In genomic region chr11:9601876-9602199, GRCh38 we compare ENCODE assay signal across 10 cellular contexts. TPM values are rescaled to one million over a fixed set of nuclear protein-coding genes. Genes with fewer than 3 reads are reported as not detected.
DNase-seq lines count a peak whose midpoint lies in the region; ATAC-seq and TF ChIP-seq lines count a peak whose summit lies in the region.
"Had no signal": no experiment of that assay in that cellular context is flagged by ENCODE, and none has a peak within 500 bp of the region (broad histone marks: within the 10 kb centered on the region; RNA-seq: fewer than 3 reads in every experiment).

No MANE protein-coding gene starts in this region.

- DNase-seq in CD8-positive, alpha-beta memory T cell, result no peak
- DNase-seq in mesendoderm (no peak), Ammon's horn (ENCODE audit: low spot score) (no peak), NCI-H526 (lab: John Stamatoyannopoulos, UW) (no peak)
- no peak for DNase-seq in stimulated activated CD8-positive, alpha-beta memory T cell treated with anti-CD3 and anti-CD28 coated beads, Interleukin-4, amount 100 ng/mL, for 48 hours
- DNase-seq: trophoblast cell had no signal

- POLR2A ChIA-PET in CD8-positive, alpha-beta memory T cell (lab: Charles Lee), result interaction anchor here (1.2 to 1.7 kb wide), 4 partner anchors 12 to 141 kb away, joined by 4 to 7 read pairs (median 6); partner anchors contain the start of genes WEE1 and ZNF143

- no CpG with 5 or more reads among the region's 5 CpGs for WGBS in mesendoderm (ENCODE audit: extremely low coverage, insufficient coverage, low lambda C conversion rate)

- TF ChIP-seq CTCF in SU-DHL-6 (IDR thresholded peaks at IDR 0.05; ENCODE audit: insufficient read depth, low read length, poor library complexity, severe bottlenecking), result no peak

- no peak overlapping the region for H3K23ac ChIP-seq in mesendoderm (ENCODE audit: low read length)

- no peak overlapping the region for H4K8ac ChIP-seq in mesendoderm (ENCODE audit: low read depth, low read length)

- H3F3A ChIP-seq in SU-DHL-6 (ENCODE audit: insufficient read depth), result peaks cover 84% of the 10 kb centered on the region

- H3K27me3 ChIP-seq in CD8-positive, alpha-beta memory T cell (ENCODE audit: insufficient read depth, low read length, poor library complexity, severe bottlenecking), result no peaks in the 10 kb centered on the region
- H3K27me3 ChIP-seq in SU-DHL-6 (ENCODE audit: low read length), result no peaks in the 10 kb centered on the region
- H3K27me3 ChIP-seq in mesendoderm (ENCODE audit: insufficient read depth, low read length, poor library complexity), result no peaks in the 10 kb centered on the region

- no peaks in the 10 kb centered on the region for H3K9me2 ChIP-seq in SU-DHL-6 (replicated peaks; ENCODE audit: insufficient read depth, low read length)

- no peaks in the 10 kb centered on the region for H3K36me3 ChIP-seq in CD8-positive, alpha-beta memory T cell (ENCODE audit: insufficient read depth, low read length)
- H3K36me3 ChIP-seq in SU-DHL-6 (ENCODE audit: low read length) (no peaks in the 10 kb centered on the region), mesendoderm (ENCODE audit: control insufficient read depth, insufficient read depth, low read length) (no peaks in the 10 kb centered on the region)

- no peak overlapping the region for H2AFZ ChIP-seq in SU-DHL-6 (ENCODE audit: low read depth, low read length, severe bottlenecking)

- no peaks in the 10 kb centered on the region for H3K9me3 ChIP-seq in CD8-positive, alpha-beta memory T cell (ENCODE audit: low read length)
- no peaks in the 10 kb centered on the region for H3K9me3 ChIP-seq in SU-DHL-6 (ENCODE audit: insufficient read depth, low read length)

- no peak overlapping the region for H3K18ac ChIP-seq in mesendoderm (ENCODE audit: low read length)

- H3K4me1 ChIP-seq in CD8-positive, alpha-beta memory T cell (ENCODE audit: insufficient read depth, low read length), result peaks cover 20% of the 10 kb centered on the region
- peaks cover 11% of the 10 kb centered on the region for H3K4me1 ChIP-seq in mesendoderm (ENCODE audit: control insufficient read depth, low read depth, low read length)

- H4K5ac ChIP-seq in mesendoderm (ENCODE audit: low read length), result no peak overlapping the region

- no peaks in the 10 kb centered on the region for H3K79me1 ChIP-seq in mesendoderm (ENCODE audit: low read length)

- no peaks in the 10 kb centered on the region for H3K36me3 Mint-ChIP-seq in CD8-positive, alpha-beta memory T cell
- H3K36me3 Mint-ChIP-seq: activated naive CD4-positive, alpha-beta T cell treated with anti-CD3 and anti-CD28 coated beads, Interleukin-2, amount 50 U/mL, for 72 hours had no signal

- no peaks in the 10 kb centered on the region for H4K20me1 ChIP-seq in SU-DHL-6 (ENCODE audit: low read depth, low read length)

- peak overlapping the region; percentile 43 for H3K56ac ChIP-seq in mesendoderm (ENCODE audit: low read length)

- peak overlapping the region in 6 of 7 donors; percentile 63 to 93 (median 78) for H3K4me3 Mint-ChIP-seq in CD8-positive, alpha-beta memory T cell

- no peak overlapping the region for H3K4ac ChIP-seq in mesendoderm (ENCODE audit: low read depth, low read length)

- H3K27ac Mint-ChIP-seq in CD8-positive, alpha-beta memory T cell, result peak overlapping the region; percentile 31 to 99 (median 90)

- no peaks in the 10 kb centered on the region for H3K27me3 Mint-ChIP-seq in CD8-positive, alpha-beta memory T cell

- no peak overlapping the region for H3K27ac ChIP-seq in CD8-positive, alpha-beta memory T cell (ENCODE audit: low read depth, low read length)
- peak overlapping the region; percentile 98 for H3K27ac ChIP-seq in SU-DHL-6 (ENCODE audit: low read depth, low read length)
- H3K27ac ChIP-seq in mesendoderm (ENCODE audit: low read depth, low read length), result peak overlapping the region; percentile 71

- H2BK120ac ChIP-seq in mesendoderm (ENCODE audit: low read depth, low read length), result no peak overlapping the region

- H3K79me2 ChIP-seq in SU-DHL-6 (ENCODE audit: insufficient read depth, low read length), result peaks cover 15% of the 10 kb centered on the region; the same call in 1 of the 2 replicates
- H3K79me2 ChIP-seq in mesendoderm (ENCODE audit: control insufficient read depth, insufficient read depth, low read length), result no peaks in the 10 kb centered on the region

- no peaks in the 10 kb centered on the region for H3K9me3 Mint-ChIP-seq in CD8-positive, alpha-beta memory T cell
- H3K9me3 Mint-ChIP-seq: activated naive CD4-positive, alpha-beta T cell treated with anti-CD3 and anti-CD28 coated beads, Interleukin-2, amount 50 U/mL, for 72 hours had no signal

- H3K4me3 ChIP-seq in CD8-positive, alpha-beta memory T cell (ENCODE audit: low read length), result peak overlapping the region; percentile 47
- peak overlapping the region; percentile 49 for H3K4me3 ChIP-seq in SU-DHL-6 (ENCODE audit: insufficient read depth, low read length, poor library complexity, severe bottlenecking)
- no peak overlapping the region for H3K4me3 ChIP-seq in mesendoderm (ENCODE audit: low read length)

- H2BK15ac ChIP-seq in mesendoderm (replicated peaks; ENCODE audit: low read depth), result no peak overlapping the region

- H3K9ac ChIP-seq in SU-DHL-6 (ENCODE audit: low read length), result peak overlapping the region; percentile 77
- peak overlapping the region; percentile 34 for H3K9ac ChIP-seq in mesendoderm (ENCODE audit: low read length)

- H2BK5ac ChIP-seq in mesendoderm (ENCODE audit: low read length), result peak overlapping the region; percentile 66

- H2AK5ac ChIP-seq in mesendoderm (ENCODE audit: low read length), result no peak overlapping the region

- H3K4me2 ChIP-seq in SU-DHL-6 (ENCODE audit: low read depth, low read length, poor library complexity, severe bottlenecking), result peak overlapping the region; percentile 83
- H3K4me2 ChIP-seq in mesendoderm (ENCODE audit: low read length), result no peak overlapping the region

- CTCF ChIA-PET in CD8-positive, alpha-beta memory T cell (lab: Charles Lee), result interaction anchor here (0.8 to 4.1 kb wide), 6 partner anchors 10 to 1175 kb away, joined by 3 to 44 read pairs (median 8); no protein-coding TSS in a partner anchor

- peaks cover 22 to 24% (median 24%) of the 10 kb centered on the region in 3 donors for H3K4me1 Mint-ChIP-seq in CD8-positive, alpha-beta memory T cell

- ATAC-seq in GM21360 (IDR thresholded peaks at IDR 0.05; ENCODE audit: unreplicated experiment) (peak; percentile 5), HG03439 (IDR thresholded peaks at IDR 0.05; ENCODE audit: unreplicated experiment) (no peak)

RNA-seq across cellular contexts. Expression of gene WEE1, which starts 28.4 kb away (rescaled TPM):
- 10 to 100 TPM; 46.9 to 49.8 TPM for total RNA-seq in CD8-positive, alpha-beta memory T cell
- 8.1 TPM for polyA plus RNA-seq in CD8-positive, alpha-beta memory T cell
- 59.6 TPM for polyA plus RNA-seq in mesendoderm (2013, experiment 1 of 2)
- 65.2 TPM for polyA plus RNA-seq in mesendoderm (2013, experiment 2 of 2)
